In genomic region chr19:51473009-51473707, GRCh38 we compare ENCODE assay signal across 1 cellular context.
A peak's percentile ranks its signal among the peaks of the same experiment; 100 is the strongest.
TF ChIP-seq lines count a peak whose summit lies in the region.

No MANE protein-coding gene starts in this region.

TF ChIP-seq in K562, 482 proteins besides CTCF, POLR2A, EP300 and RAD21 (continues in another document):
- no peak for TF ChIP-seq LCOR (CRISPR knock-in tag; IDR thresholded peaks at IDR 0.05)
- TF ChIP-seq REST (CRISPR knock-in tag; IDR thresholded peaks at IDR 0.05; ENCODE audit: low read depth): 0 out of 2 replicates have a peak, but pooled peaks have one; percentile 32
- no peak for TF ChIP-seq ATF6 (CRISPR knock-in tag; IDR thresholded peaks at IDR 0.05)
- TF ChIP-seq MCM5 (IDR thresholded peaks at IDR 0.05; ENCODE audit: low read depth): no peak
- TF ChIP-seq PRDM10 (IDR thresholded peaks at IDR 0.05; ENCODE audit: partially characterized antibody): peak; percentile 17
- TF ChIP-seq CBX2 (IDR thresholded peaks at IDR 0.05; ENCODE audit: insufficient read depth, low read length, poor library complexity, severe bottlenecking): no peak
- TF ChIP-seq DIDO1 (tag; IDR thresholded peaks at IDR 0.05; ENCODE audit: low read depth): no peak
- peak; percentile 96 for TF ChIP-seq SMC3 (conservative IDR thresholded peaks at IDR 0.05; ENCODE audit: insufficient read depth, low read depth, low read length)
- no peak for TF ChIP-seq SMARCB1 (IDR thresholded peaks at IDR 0.05; ENCODE audit: insufficient read length, low read depth)
- TF ChIP-seq ZNF785 (CRISPR knock-in tag; IDR thresholded peaks at IDR 0.05): no peak
- no peak for TF ChIP-seq ZNF212 (CRISPR knock-in tag; IDR thresholded peaks at IDR 0.05)
- TF ChIP-seq FUS (optimal IDR thresholded peaks at IDR 0.05; ENCODE audit: low read depth, low read length): no peak
- TF ChIP-seq C11orf30 (IDR thresholded peaks at IDR 0.05; ENCODE audit: low read depth): no peak
- peak; percentile 80; the same call in 1 of the 2 replicates for TF ChIP-seq CC2D1A (IDR thresholded peaks at IDR 0.05)
- no peak for TF ChIP-seq ARID1B (IDR thresholded peaks at IDR 0.05)
- TF ChIP-seq STAT6 (CRISPR knock-in tag; IDR thresholded peaks at IDR 0.05): no peak
- no peak for TF ChIP-seq PTRF (tag; IDR thresholded peaks at IDR 0.05)
- no peak for TF ChIP-seq CXXC5 (CRISPR knock-in tag; IDR thresholded peaks at IDR 0.05)
- no peak for TF ChIP-seq CBX1 (IDR thresholded peaks at IDR 0.05; ENCODE audit: low read depth)
- no peak for TF ChIP-seq LEF1 (IDR thresholded peaks at IDR 0.05)
- no peak for TF ChIP-seq SNAPC5 (CRISPR knock-in tag; IDR thresholded peaks at IDR 0.05)
- TF ChIP-seq ATF1 (CRISPR knock-in tag; IDR thresholded peaks at IDR 0.05): no peak
- peak; percentile 38; the same call in 1 of the 2 replicates for TF ChIP-seq ATF1 (tag; IDR thresholded peaks at IDR 0.05)
- no peak for TF ChIP-seq TARDBP (IDR thresholded peaks at IDR 0.05)
- no peak for TF ChIP-seq ETV6 (IDR thresholded peaks at IDR 0.05; ENCODE audit: borderline replicate concordance in 1 of 2, low read depth in 2 of 2, low read length in 1 of 2)
- no peak for TF ChIP-seq ETV6 (CRISPR knock-in tag; IDR thresholded peaks at IDR 0.05; ENCODE audit: borderline replicate concordance)
- TF ChIP-seq TBP (optimal IDR thresholded peaks at IDR 0.05; ENCODE audit: low read depth, low read length): no peak
- no peak for TF ChIP-seq ZNF133 (CRISPR knock-in tag; IDR thresholded peaks at IDR 0.05)
- TF ChIP-seq ZNF699 (CRISPR knock-in tag; IDR thresholded peaks at IDR 0.05; ENCODE audit: insufficient replicate concordance): no peak
- TF ChIP-seq HMBOX1 (IDR thresholded peaks at IDR 0.05): no peak
- TF ChIP-seq MLLT1 (IDR thresholded peaks at IDR 0.05): 0 out of 4 replicates have a peak, but pooled peaks of 1 of the 2 experiments have one; percentile 12
- TF ChIP-seq ZBTB5 (IDR thresholded peaks at IDR 0.05): no peak
- 0 out of 2 replicates have a peak, but pooled peaks have one; percentile 18 for TF ChIP-seq JUN (IDR thresholded peaks at IDR 0.05; ENCODE audit: borderline replicate concordance, low read depth, low read length)
- TF ChIP-seq JUN (CRISPR knock-in tag; IDR thresholded peaks at IDR 0.05; ENCODE audit: borderline replicate concordance): no peak
- TF ChIP-seq NUFIP1 (IDR thresholded peaks at IDR 0.05; ENCODE audit: partially characterized antibody): no peak
- no peak for TF ChIP-seq EHMT2 (IDR thresholded peaks at IDR 0.05)
- no peak for TF ChIP-seq MAFF (IDR thresholded peaks at IDR 0.05; ENCODE audit: low read length)
- TF ChIP-seq SREBF2 (CRISPR knock-in tag; IDR thresholded peaks at IDR 0.05): no peak
- no peak for TF ChIP-seq HLTF (IDR thresholded peaks at IDR 0.05)
- no peak for TF ChIP-seq E2F8 (IDR thresholded peaks at IDR 0.05; ENCODE audit: low read depth, partially characterized antibody)
- TF ChIP-seq SMARCA5 (IDR thresholded peaks at IDR 0.05): no peak
- TF ChIP-seq CBX5 (IDR thresholded peaks at IDR 0.05; ENCODE audit: borderline replicate concordance, low read depth): 0 out of 2 replicates have a peak, but pooled peaks have one; percentile 53
- no peak for TF ChIP-seq ZNF717 (CRISPR knock-in tag; IDR thresholded peaks at IDR 0.05)
- TF ChIP-seq ZNF277 (CRISPR knock-in tag; IDR thresholded peaks at IDR 0.05; ENCODE audit: borderline replicate concordance): no peak
